In the genomic region with DNA sequence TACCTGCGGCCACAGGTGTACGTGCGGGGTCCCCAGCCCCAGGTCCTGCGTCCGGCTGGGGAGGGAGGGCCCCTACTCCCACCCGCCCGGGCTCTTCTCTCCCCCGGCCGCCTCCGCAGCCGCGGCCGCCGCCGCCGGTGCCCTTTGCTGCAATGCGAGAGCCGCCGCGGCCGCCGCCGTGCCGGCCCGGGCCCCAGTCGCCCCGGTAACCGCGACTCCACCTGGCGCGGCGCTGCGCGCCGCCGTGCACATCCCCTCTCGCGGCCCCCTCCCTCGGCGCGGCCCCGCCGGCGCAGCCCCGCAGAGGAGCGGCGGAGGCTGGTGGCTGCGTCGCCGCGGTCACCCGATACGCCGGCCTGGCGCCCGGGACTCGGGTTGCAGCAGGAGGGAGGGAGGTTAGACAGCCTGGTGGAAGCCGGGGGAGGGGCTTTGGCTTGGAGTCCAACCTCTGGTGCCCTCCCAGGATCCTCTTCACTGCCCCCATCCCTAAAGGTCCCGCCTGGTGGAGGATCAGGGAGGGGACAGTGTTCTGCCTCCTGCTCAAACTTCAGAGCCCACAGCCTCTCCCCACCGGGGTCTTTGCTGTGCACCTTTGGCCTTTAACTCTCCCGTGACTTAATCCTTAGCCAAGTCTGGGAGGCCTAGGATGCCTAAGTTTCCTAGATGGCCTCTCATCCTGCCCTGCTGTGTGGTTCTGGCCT, we compare ENCODE assay signal across 8 cellular contexts. TPM values are rescaled to one million over a fixed set of nuclear protein-coding genes. Genes with fewer than 3 reads are reported as not detected.
A peak's percentile ranks its signal among the peaks of the same experiment; 100 is the strongest.
DNase-seq lines count a peak whose midpoint lies in the region; ATAC-seq and TF ChIP-seq lines count a peak whose summit lies in the region.

No MANE protein-coding gene starts in this region.

- no peak for TF ChIP-seq POLR2A in suprapubic skin (IDR thresholded peaks at IDR 0.05)

- 0 out of 3 replicates have a peak, but pooled peaks have one; percentile 30 for TF ChIP-seq CTCF in H9 (conservative IDR thresholded peaks at IDR 0.05)
- no peak for TF ChIP-seq CTCF in suprapubic skin (IDR thresholded peaks at IDR 0.05)

- H2AFZ ChIP-seq in H9 (ENCODE audit: low read length): no peak overlapping the region

- H3K4me1 Mint-ChIP-seq in H9: peaks cover 37 to 42% of the 10 kb centered on the region in 2 experiments

- H3K79me1 ChIP-seq in H9 (ENCODE audit: insufficient read depth, low read depth, low read length, poor library complexity, severe bottlenecking): no peaks in the 10 kb centered on the region

- H3K27me3 Mint-ChIP-seq in H9 (ENCODE audit: low read depth): peaks cover 95% of the 10 kb centered on the region

- H4K20me1 ChIP-seq in H9 (ENCODE audit: control insufficient read depth, insufficient read depth, insufficient read length): no peaks in the 10 kb centered on the region

- peak overlapping the region; percentile 55; the same call in 1 of the 2 replicates for H3K4me3 ChIP-seq in iPS-20b (ENCODE audit: low read length)
- peak overlapping the region; percentile 48 for H3K4me3 ChIP-seq in suprapubic skin

- no peak overlapping the region for H3K56ac ChIP-seq in H9 (ENCODE audit: insufficient read length, low read depth, low read length)

- peak; percentile 74 for DNase-seq in Ammon's horn (ENCODE audit: low spot score)
- DNase-seq in H9: peak; percentile 89
- peak; percentile 38 for DNase-seq in SW480 (ENCODE audit: low spot score)
- no peak for DNase-seq in suprapubic skin (ENCODE audit: low spot score in 2 of 2)
- DNase-seq in HCEC 1CT: no peak
- no peak for DNase-seq in stimulated activated naive CD4-positive, alpha-beta T cell treated with Interleukin-2 at 50 U/mL for 16 hours (lab: John Stamatoyannopoulos, UW)

- H3K27me3 ChIP-seq in H9 (ENCODE audit: insufficient read depth, low read length) (peaks cover 71% of the 10 kb centered on the region), iPS-20b (ENCODE audit: insufficient read depth, low read length) (peaks cover 100% of the 10 kb centered on the region), suprapubic skin (peaks cover 90% of the 10 kb centered on the region)

- no peak overlapping the region for H3K4ac ChIP-seq in H9 (ENCODE audit: low read depth, low read length)

- no peak overlapping the region for H2AK5ac ChIP-seq in H9 (ENCODE audit: insufficient read length, low read length)

- no peaks in the 10 kb centered on the region for H3K79me2 ChIP-seq in H9 (ENCODE audit: insufficient read depth, low read length)

- H3K9me3 Mint-ChIP-seq in H9: no peaks in the 10 kb centered on the region

- H3K36me3 Mint-ChIP-seq in H9 (ENCODE audit: insufficient read depth in 1 of 3, low read depth in 3 of 3): no peaks in the 10 kb centered on the region

- TF ChIP-seq EP300 in suprapubic skin (IDR thresholded peaks at IDR 0.05): no peak

- H2BK12ac ChIP-seq in H9 (ENCODE audit: insufficient read length, low read depth, low read length): no peak overlapping the region

- H4K5ac ChIP-seq in H9 (ENCODE audit: insufficient read length, low read depth, low read length): no peak overlapping the region

- H4K91ac ChIP-seq in H9 (ENCODE audit: insufficient read length, low read depth, low read length): no peak overlapping the region

- H4K8ac ChIP-seq in H9 (replicated peaks; ENCODE audit: insufficient read length, low read depth, low read length): no peak overlapping the region

- no peak overlapping the region for H3K23ac ChIP-seq in H9 (ENCODE audit: insufficient read length, low read depth, low read length)

- H3T11ph ChIP-seq in H9 (ENCODE audit: low read length): no peak overlapping the region

- H2BK20ac ChIP-seq in H9 (ENCODE audit: low read depth, low read length, poor library complexity, severe bottlenecking): no peak overlapping the region

- H3K4me3 Mint-ChIP-seq in H9: peak overlapping the region; percentile 60 to 80

- H3K23me2 ChIP-seq in H9 (ENCODE audit: insufficient read length, low read depth, low read length, poor library complexity, severe bottlenecking): peaks cover 3% of the 10 kb centered on the region

- no peak overlapping the region for H3K18ac ChIP-seq in H9 (ENCODE audit: insufficient read length, low read depth, low read length)

- H3K4me1 ChIP-seq in H9 (ENCODE audit: insufficient read depth, low read length) (no peaks in the 10 kb centered on the region), iPS-20b (ENCODE audit: insufficient read depth, low read length) (peaks cover 7% of the 10 kb centered on the region), suprapubic skin (peaks cover 17% of the 10 kb centered on the region)

- H3K36me3 ChIP-seq in iPS-20b (ENCODE audit: insufficient read depth, low read depth, low read length): no peaks in the 10 kb centered on the region
- no peaks in the 10 kb centered on the region for H3K36me3 ChIP-seq in suprapubic skin

- H3K4me2 ChIP-seq in H9 (ENCODE audit: insufficient read depth, insufficient read length, low read length): peak overlapping the region; percentile 36

- no peak overlapping the region for H3K9ac ChIP-seq in H9 (ENCODE audit: extremely low read depth, insufficient read length, low read length)
- H3K9ac ChIP-seq in iPS-20b (ENCODE audit: low read depth, low read length): no peak overlapping the region

- no peak overlapping the region for H3K27ac Mint-ChIP-seq in H9

- ATAC-seq in GM18502 (IDR thresholded peaks at IDR 0.05; ENCODE audit: poor library complexity, unreplicated experiment): no peak

- no CpG with 5 or more reads among the region's 61 CpGs for WGBS in H9 (ENCODE audit: extremely low coverage, insufficient read length, low lambda C conversion rate)
- 10% methylated on average over 12 of the region's 61 CpGs for whole genome bisulfite sequencing in suprapubic skin

- H3K14ac ChIP-seq in H9 (ENCODE audit: insufficient read depth, low read length): no peak overlapping the region

- H3K9me3 ChIP-seq in H9 (ENCODE audit: control insufficient read depth, low read depth, low read length) (no peaks in the 10 kb centered on the region), iPS-20b (ENCODE audit: insufficient read depth, low read depth, low read length) (no peaks in the 10 kb centered on the region), suprapubic skin (no peaks in the 10 kb centered on the region)

- H2BK5ac ChIP-seq in H9 (ENCODE audit: insufficient read length, low read length): no peak overlapping the region

- H2BK15ac ChIP-seq in H9 (ENCODE audit: low read depth, low read length): no peak overlapping the region

- H3K27ac ChIP-seq in H9 (ENCODE audit: insufficient read length, low read depth, low read length) (no peak overlapping the region), iPS-20b (ENCODE audit: low read length) (no peak overlapping the region), suprapubic skin (no peak overlapping the region)

- no peak overlapping the region for H2BK120ac ChIP-seq in H9 (ENCODE audit: low read depth, low read length, poor library complexity, severe bottlenecking)

RNA-seq across cellular contexts. Expression of a gene that starts 32.9 kb away (rescaled TPM):
- total RNA-seq in H9 (2021) (6.7 and 6.9 TPM in 2 replicates), suprapubic skin (10 to 100 TPM; 11.0 to 36.5 (median 17.4) TPM)

Comparison
In these comparisons a context has a peak if more than half of its experiments do, and no peak if none do; other contexts are left out.
1. DNase-seq: peak in Ammon's horn (single experiment), H9 (single experiment) and SW480 (single experiment); none in suprapubic skin (0 of 2), HCEC 1CT (single experiment) and stimulated activated naive CD4-positive, alpha-beta T cell treated with Interleukin-2 at 50 U/mL for 16 hours (single experiment).